In the genomic region with DNA sequence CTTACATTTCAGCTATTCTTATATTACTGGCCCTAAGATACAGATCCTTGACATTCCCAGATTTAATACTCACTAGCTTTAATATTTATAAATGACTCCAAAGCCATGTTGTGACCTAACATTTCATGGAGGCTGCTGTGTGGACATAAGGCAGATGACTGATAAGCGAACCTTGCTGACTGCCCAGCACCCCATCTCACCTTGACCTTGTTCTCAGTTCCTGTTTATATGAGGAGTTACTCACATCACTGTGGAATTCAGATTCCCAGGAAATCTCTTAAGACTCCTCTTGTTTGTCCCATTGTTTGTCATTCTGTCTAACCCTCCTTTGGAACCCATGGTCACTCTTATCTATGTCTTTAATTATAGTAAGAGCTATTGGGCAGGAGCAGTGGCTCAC, we compare ENCODE assay signal across 24 cellular contexts. TPM values are rescaled to one million over a fixed set of nuclear protein-coding genes. Genes with fewer than 3 reads are reported as not detected.
A peak's percentile ranks its signal among the peaks of the same experiment; 100 is the strongest.
DNase-seq lines count a peak whose midpoint lies in the region; ATAC-seq and TF ChIP-seq lines count a peak whose summit lies in the region.
"Had no signal": no experiment of that assay in that cellular context is flagged by ENCODE, and none has a peak within 500 bp of the region (broad histone marks: within the 10 kb centered on the region; RNA-seq: fewer than 3 reads in every experiment).

No MANE protein-coding gene starts in this region.

- POLR2A ChIA-PET in PC-3 (lab: Charles Lee; ENCODE audit: unreplicated experiment), result no interaction called here

- peak; percentile 28 for DNase-seq in ELR (ENCODE audit: low read depth)
- no peak for DNase-seq in PC-3
- no peak for DNase-seq in fibroblast of lung (ENCODE audit: low read depth in 2 of 2)
- no peak for DNase-seq in Kasumi-1 (lab: John Stamatoyannopoulos, UW)
- no peak for DNase-seq in NCI-H2029 (lab: John Stamatoyannopoulos, UW)
- no peak for DNase-seq in GM19238 (ENCODE audit: insufficient read length, low spot score)
- DNase-seq: activated T-cell treated with anti-CD3 and anti-CD28 coated beads, Interleukin-2, amount 50 U/mL, for 24 hours; dermis blood vessel endothelial cell; gastrocnemius medialis; GDM1; GOT3; KG1; kidney glomerular epithelial cell; lower lobe of right lung; MM.1S; NCI-H2029 treated with DMSO at 0.1 percent for 48 hours; NCI-H526 treated with DMSO at 0.1 percent for 48 hours; NK-92 treated with Interleukin-12 subunit alpha and Interleukin-12 subunit beta, amount 100 ng/mL, for 24 hours; PC-9; stimulated activated CD4-positive, alpha-beta T cell treated with anti-CD3 and anti-CD28 coated beads, Interleukin-1b, Interleukin-23, amount 100 ng/mL, for 48 hours; stimulated activated CD8-positive, alpha-beta memory T cell treated with anti-CD3 and anti-CD28 coated beads, Interleukin-4, amount 100 ng/mL, for 48 hours; T-helper 17 cell had no signal

- H3K4me2 ChIP-seq in PC-3 (ENCODE audit: low read length) (no peak overlapping the region), fibroblast of lung (ENCODE audit: extremely low read depth, insufficient read depth, low read length) (no peak overlapping the region), parathyroid adenoma (ENCODE audit: low read length) (peak overlapping the region; percentile 8)
- H3K4me2 ChIP-seq: BLaER1 treated with 17β-estradiol and CSF1 and Interleukin-3, amounts not matched to agents 10 nM and 100 nM; PC-9 had no signal

- H3K79me2 ChIP-seq in PC-3 (ENCODE audit: low read length), result no peaks in the 10 kb centered on the region
- peaks cover 19% of the 10 kb centered on the region for H3K79me2 ChIP-seq in fibroblast of lung (ENCODE audit: control insufficient read depth, insufficient read depth, low read length)
- H3K79me2 ChIP-seq in parathyroid adenoma, result no peaks in the 10 kb centered on the region

- TF ChIP-seq CTCF in PC-3 (conservative IDR thresholded peaks at IDR 0.05; ENCODE audit: low read depth, low read length) (no peak), fibroblast of lung (conservative IDR thresholded peaks at IDR 0.05 in 1 of 2, IDR thresholded peaks at IDR 0.05 in 1 of 2; ENCODE audit: low read depth in 1 of 2, low read length in 2 of 2) (no peak), parathyroid adenoma (IDR thresholded peaks at IDR 0.05) (no peak)

- H3K27ac ChIP-seq in PC-3 (ENCODE audit: low read length), result peak overlapping the region; percentile 74
- H3K27ac ChIP-seq in fibroblast of lung (ENCODE audit: insufficient read depth, low read length), result peak overlapping the region; percentile 85
- H3K27ac ChIP-seq in parathyroid adenoma, result no peak overlapping the region
- H3K27ac ChIP-seq: BLaER1 treated with 17β-estradiol and CSF1 and Interleukin-3, amounts not matched to agents 10 nM and 100 nM; gastrocnemius medialis; lower lobe of right lung; PC-9 had no signal

- H2AFZ ChIP-seq in PC-3 (ENCODE audit: low read length), result peak overlapping the region; percentile 59; the same call in 1 of the 2 replicates
- H2AFZ ChIP-seq in fibroblast of lung (ENCODE audit: low read length), result no peak overlapping the region
- H2AFZ ChIP-seq in parathyroid adenoma, result no peak overlapping the region
- H2AFZ ChIP-seq: PC-9 had no signal

- CTCF ChIA-PET in PC-3 (lab: Charles Lee), result no interaction called here

- no peaks in the 10 kb centered on the region for H3K27me3 ChIP-seq in PC-3 (ENCODE audit: low read length)
- H3K27me3 ChIP-seq in fibroblast of lung (ENCODE audit: control insufficient read depth, insufficient read depth, low read length), result no peaks in the 10 kb centered on the region
- H3K27me3 ChIP-seq in parathyroid adenoma (ENCODE audit: control insufficient read depth, insufficient read depth, low read length), result no peaks in the 10 kb centered on the region
- H3K27me3 ChIP-seq: gastrocnemius medialis had no signal

- intact Hi-C loops in PC-3 (cut with micrococcal nuclease), result no loop called here

- H3K9ac ChIP-seq in PC-3 (ENCODE audit: low read length) (peak overlapping the region; percentile 29; the same call in 1 of the 2 replicates), fibroblast of lung (ENCODE audit: insufficient read depth, low read length) (no peak overlapping the region), parathyroid adenoma (no peak overlapping the region)
- H3K9ac ChIP-seq: BLaER1 treated with 17β-estradiol and CSF1 and Interleukin-3, amounts not matched to agents 10 nM and 100 nM had no signal

- no peak for ATAC-seq in PC-3
- ATAC-seq: gastrocnemius medialis, lower lobe of right lung, T-helper 17 cell had no signal

- H3K4me3 ChIP-seq in PC-3 (ENCODE audit: low read length), result no peak overlapping the region
- H3K4me3 ChIP-seq in fibroblast of lung (replicated peaks in 1 of 4; ENCODE audit: control extremely low read depth in 1 of 4, insufficient read depth in 1 of 4, low read depth in 3 of 4, low read length in 4 of 4), result no peak overlapping the region
- H3K4me3 ChIP-seq in parathyroid adenoma (ENCODE audit: low read depth, low read length), result no peak overlapping the region
- H3K4me3 ChIP-seq: BLaER1 treated with 17β-estradiol and CSF1 and Interleukin-3, amounts not matched to agents 10 nM and 100 nM; gastrocnemius medialis; lower lobe of right lung; PC-9 had no signal

- no peaks in the 10 kb centered on the region for H3F3A ChIP-seq in PC-3 (ENCODE audit: low read length, unreplicated experiment)

- H3K9me2 ChIP-seq in PC-3 (replicated peaks; ENCODE audit: low read length), result no peaks in the 10 kb centered on the region

- BruUV-seq in PC-3 (replicated peaks; lab: Mats Ljungman, UMichigan), result no TSS peak

- H4K20me1 ChIP-seq in PC-3 (ENCODE audit: low read length) (no peaks in the 10 kb centered on the region), fibroblast of lung (ENCODE audit: control insufficient read depth, extremely low read depth, insufficient read depth, low read length) (no peaks in the 10 kb centered on the region)
- H4K20me1 ChIP-seq: BLaER1 treated with 17β-estradiol and CSF1 and Interleukin-3, amounts not matched to agents 10 nM and 100 nM had no signal

- H3K36me3 ChIP-seq in PC-3 (ENCODE audit: low read depth, low read length) (no peaks in the 10 kb centered on the region), fibroblast of lung (ENCODE audit: control insufficient read depth, insufficient read depth, low read length) (peaks cover 8% of the 10 kb centered on the region), parathyroid adenoma (ENCODE audit: control insufficient read depth, insufficient read depth, low read length) (no peaks in the 10 kb centered on the region)
- H3K36me3 ChIP-seq: BLaER1 treated with 17β-estradiol and CSF1 and Interleukin-3, amounts not matched to agents 10 nM and 100 nM; gastrocnemius medialis; lower lobe of right lung had no signal

- no peaks in the 10 kb centered on the region for H3K9me3 ChIP-seq in PC-3 (ENCODE audit: low read length)
- no peaks in the 10 kb centered on the region for H3K9me3 ChIP-seq in fibroblast of lung (ENCODE audit: control insufficient read depth, insufficient read depth, low read depth, low read length)
- peaks cover 2% of the 10 kb centered on the region for H3K9me3 ChIP-seq in parathyroid adenoma (ENCODE audit: control insufficient read depth, low read length)
- H3K9me3 ChIP-seq: BLaER1 treated with 17β-estradiol and CSF1 and Interleukin-3, amounts not matched to agents 10 nM and 100 nM; gastrocnemius medialis; lower lobe of right lung had no signal

- peaks cover 25% of the 10 kb centered on the region for H3K4me1 ChIP-seq in PC-3 (ENCODE audit: insufficient read depth, low read length)
- peaks cover 16% of the 10 kb centered on the region for H3K4me1 ChIP-seq in fibroblast of lung (ENCODE audit: control insufficient read depth, extremely low read depth, insufficient read depth, low read length)
- H3K4me1 ChIP-seq in parathyroid adenoma, result peaks cover 2% of the 10 kb centered on the region
- H3K4me1 ChIP-seq: gastrocnemius medialis, lower lobe of right lung had no signal

RNA-seq across cellular contexts. Expression of a gene that starts 21.9 kb away (rescaled TPM):
- total RNA-seq in PC-3 (2014; rRNA removed) (4.5 and 5.0 TPM in 2 replicates), fibroblast of lung (7.2 and 36.5 TPM in 2 replicates)
- polyA plus RNA-seq in fibroblast of lung, result 45.2 and 51.6 TPM in 2 replicates
- polyA plus RNA-seq in fibroblast of lung (2012), result 44.9 and 62.5 TPM in 2 replicates
- polyA minus RNA-seq in fibroblast of lung (ENCODE audit: low replicate concordance), result 69.9 and 98.4 TPM in 2 replicates
